In the genomic region with DNA sequence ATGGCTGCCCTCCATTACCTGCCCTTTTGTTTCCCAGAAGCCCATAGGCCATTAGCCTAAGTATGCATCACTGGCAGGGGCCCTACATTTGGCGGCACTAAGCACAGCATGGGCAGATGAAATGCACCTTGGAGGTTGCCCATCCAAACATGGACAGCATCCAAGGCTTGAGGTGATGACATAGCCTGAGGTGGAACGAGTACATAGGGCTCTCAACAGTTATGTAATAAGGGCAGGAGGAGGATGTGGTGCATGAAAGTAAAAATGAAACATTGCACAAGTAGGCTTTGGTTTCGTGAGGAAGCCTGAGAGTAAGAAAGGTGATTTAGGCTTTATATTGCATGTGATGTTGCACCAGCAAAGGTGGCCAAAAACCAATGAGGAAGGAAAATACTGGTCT, we compare ENCODE assay signal across 8 cellular contexts.
A peak's percentile ranks its signal among the peaks of the same experiment; 100 is the strongest.
DNase-seq lines count a peak whose midpoint lies in the region; ATAC-seq and TF ChIP-seq lines count a peak whose summit lies in the region.

No MANE protein-coding gene starts in this region.

- ATAC-seq in HG02970 (IDR thresholded peaks at IDR 0.05; ENCODE audit: low FRiP score, unreplicated experiment) (peak; percentile 85), naive B cell (ENCODE audit: low read depth in 2 of 2) (peak; percentile 98)

- H3K27ac Mint-ChIP-seq in naive B cell (peak overlapping the region; percentile 27 to 93 (median 79)), HFFc6 (no peak overlapping the region)

- H3K4me1 Mint-ChIP-seq in naive B cell = peaks cover 6 to 12% (median 9%) of the 10 kb centered on the region in 3 donors
- no peaks in the 10 kb centered on the region for H3K4me1 Mint-ChIP-seq in HFFc6 (ENCODE audit: low read depth)

- H3K36me3 Mint-ChIP-seq in naive B cell = peaks cover 0 to 8% of the 10 kb centered on the region in 2 donors
- no peaks in the 10 kb centered on the region for H3K36me3 Mint-ChIP-seq in HFFc6 (ENCODE audit: low read depth)

- DNase-seq in activated naive CD4-positive, alpha-beta T cell treated with Interleukin-2 at 50 U/mL for 16 hours = peak; percentile 11
- DNase-seq in activated naive CD4-positive, alpha-beta T cell (lab: John Stamatoyannopoulos, UW) = no peak
- peak; percentile 94 for DNase-seq in SKM-1 treated with dmso at 0.1 percent for 144 hours (lab: John Stamatoyannopoulos, UW; ENCODE audit: unreplicated experiment)
- peak; percentile 33 for DNase-seq in naive B cell
- DNase-seq in cortex of kidney (lab: John Stamatoyannopoulos, UW) = no peak
- no peak for DNase-seq in HFFc6
- DNase-seq in retina = no peak

- H3K4me3 Mint-ChIP-seq in naive B cell (peak overlapping the region in 2 of 8 donors; percentile 47 to 79), HFFc6 (no peak overlapping the region)

- H3K9me3 Mint-ChIP-seq in naive B cell (peaks cover 1 to 13% (median 5%) of the 10 kb centered on the region in 7 donors), HFFc6 (no peaks in the 10 kb centered on the region; the same call in 1 of the 2 replicates)

- TF ChIP-seq CTCF in HFFc6 (IDR thresholded peaks at IDR 0.05) = no peak

- no peaks in the 10 kb centered on the region for H3K27me3 Mint-ChIP-seq in naive B cell
- H3K27me3 Mint-ChIP-seq in HFFc6 (ENCODE audit: insufficient read depth) = no peaks in the 10 kb centered on the region; the same call in 1 of the 2 replicates

Comparison
In these comparisons a context has a peak if more than half of its experiments do, and no peak if none do; other contexts are left out.
1. DNase-seq: peak in activated naive CD4-positive, alpha-beta T cell treated with Interleukin-2 at 50 U/mL for 16 hours (single experiment), SKM-1 treated with dmso at 0.1 percent for 144 hours (single experiment) and naive B cell (single experiment); none in activated naive CD4-positive, alpha-beta T cell (0 of 4), cortex of kidney (single experiment), HFFc6 (single experiment) and retina (single experiment).